Comparison of ENCODE assay signal across 8 cellular contexts in the genomic region with DNA sequence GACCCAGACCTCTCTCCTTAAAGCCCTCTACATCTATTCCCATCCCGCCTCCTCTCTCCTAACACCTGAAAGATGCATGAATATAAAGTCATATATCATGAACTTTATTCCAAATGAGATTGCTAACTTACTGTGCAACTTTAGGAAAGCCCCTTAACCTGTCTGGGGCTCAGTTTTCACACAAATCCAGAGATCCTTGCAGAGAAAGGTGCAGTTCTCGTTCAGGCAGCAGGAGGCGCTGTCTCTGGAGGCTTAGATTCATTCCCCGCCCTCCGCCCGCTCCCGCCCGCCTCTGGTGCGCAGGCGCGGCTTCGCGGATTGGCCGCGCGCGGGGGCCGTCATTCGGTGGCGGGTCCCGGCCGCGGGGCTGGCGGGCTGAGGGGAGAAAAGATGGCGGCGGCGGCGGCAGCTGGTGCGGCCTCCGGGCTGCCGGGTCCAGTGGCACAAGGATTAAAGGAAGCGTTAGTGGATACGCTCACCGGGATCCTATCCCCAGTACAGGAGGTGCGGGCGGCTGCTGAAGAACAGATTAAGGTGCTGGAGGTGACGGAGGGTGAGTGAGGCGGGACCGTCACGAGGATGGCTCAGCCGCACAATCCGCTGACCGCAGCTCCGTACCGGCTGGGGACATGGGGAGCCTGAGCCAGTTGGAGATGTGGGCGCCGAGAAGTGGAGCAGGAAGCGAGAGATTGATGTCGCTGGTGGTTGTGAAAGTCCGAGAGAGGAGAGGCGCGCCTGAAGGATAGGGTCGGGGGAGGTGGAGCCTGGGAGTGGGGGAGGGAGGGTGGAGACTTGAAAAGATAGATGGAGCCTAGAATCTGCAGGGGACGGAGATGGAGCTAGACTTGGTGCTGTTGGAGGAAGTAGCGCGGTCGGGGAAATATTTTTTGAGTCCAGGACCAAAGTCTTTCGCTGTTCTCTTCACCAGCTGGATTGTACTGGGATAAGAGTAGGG. TPM values are rescaled to one million over a fixed set of nuclear protein-coding genes. Genes with fewer than 3 reads are reported as not detected.
A peak's percentile ranks its signal among the peaks of the same experiment; 100 is the strongest.
DNase-seq lines count a peak whose midpoint lies in the region; ATAC-seq and TF ChIP-seq lines count a peak whose summit lies in the region.

A gene (plus strand): TSS at position 338 of the 955 bp plus-strand sequence. CDS start 53 bp downstream, at position 391.

- H3K4me1 ChIP-seq in left lung = peaks cover 22 to 39% of the 10 kb centered on the region in 2 donors

- peak within 1 kb of the TSS; percentile 97 to 98 for H3K4me3 Mint-ChIP-seq in CD14-positive monocyte
- H3K4me3 Mint-ChIP-seq in dendritic cell treated with granulocyte-macrophage colony-stimulating factor and Interleukin-4, amounts not matched to agents 40 ng/mL and 50 ng/mL, for 4 days = peak within 1 kb of the TSS; percentile 98

- H3K27me3 Mint-ChIP-seq in CD14-positive monocyte (ENCODE audit: low read depth in 3 of 3) = no peaks in the 10 kb centered on the region
- H3K27me3 Mint-ChIP-seq in dendritic cell treated with granulocyte-macrophage colony-stimulating factor and Interleukin-4, amounts not matched to agents 40 ng/mL and 50 ng/mL, for 4 days = no peaks in the 10 kb centered on the region

- H3K36me3 ChIP-seq in left lung = no peaks in the 10 kb centered on the region

- TF ChIP-seq CTCF in CD14-positive monocyte (IDR thresholded peaks at IDR 0.05) = peak; percentile 95
- TF ChIP-seq CTCF in left lung (IDR thresholded peaks at IDR 0.05) = peak; percentile 90 to 93

- H3K27ac ChIP-seq in left lung = peak within 1 kb of the TSS; percentile 86 to 92

- no peaks in the 10 kb centered on the region for H3K27me3 ChIP-seq in left lung

- DNase-seq in CD14-positive monocyte (ENCODE audit: low spot score) (peak; percentile 89), NCI-H748 treated with DMSO at 0.1 percent for 48 hours (lab: John Stamatoyannopoulos, UW) (peak; percentile 83), left lung (peak; percentile 93 to 97)
- peak; percentile 88 to 92 for DNase-seq in activated CD4-positive, alpha-beta T cell treated with anti-CD3 and anti-CD28 coated beads, Interleukin-2, amount 50 U/mL, for 24 hours (ENCODE audit: low read depth in 1 of 2, low spot score in 1 of 2)
- DNase-seq in stimulated activated CD4-positive, alpha-beta T cell treated with anti-CD3 and anti-CD28 coated beads, Interleukin-2, amount 100 ng/mL, for 4 hours (ENCODE audit: low read depth) = peak; percentile 89

- intact Hi-C loops in CD14-positive monocyte (cut with micrococcal nuclease) (loop anchor here in 1 of 2 donors (5.0 kb wide), 2 partner anchors 53 to 128 kb away; a partner anchor contains a TSS), left lung (cut with DNase I) (no loop called here)
- intact Hi-C loops in dendritic cell treated with granulocyte-macrophage colony-stimulating factor and Interleukin-4, amounts not matched to agents 40 ng/mL and 50 ng/mL, for 4 days (cut with micrococcal nuclease) = no loop called here

- H3K36me3 Mint-ChIP-seq in CD14-positive monocyte = peaks cover 2 to 6% of the 10 kb centered on the region in 2 donors
- H3K36me3 Mint-ChIP-seq in dendritic cell treated with granulocyte-macrophage colony-stimulating factor and Interleukin-4, amounts not matched to agents 40 ng/mL and 50 ng/mL, for 4 days (ENCODE audit: low read depth) = peaks cover 18% of the 10 kb centered on the region

- no peaks in the 10 kb centered on the region for H3K9me3 ChIP-seq in left lung

- peak within 1 kb of the TSS; percentile 96 to 99 (median 98) for H3K27ac Mint-ChIP-seq in CD14-positive monocyte
- H3K27ac Mint-ChIP-seq in dendritic cell treated with granulocyte-macrophage colony-stimulating factor and Interleukin-4, amounts not matched to agents 40 ng/mL and 50 ng/mL, for 4 days = peak within 1 kb of the TSS; percentile 97

- peaks cover 37% of the 10 kb centered on the region for H3K4me1 Mint-ChIP-seq in CD14-positive monocyte
- peaks cover 38% of the 10 kb centered on the region for H3K4me1 Mint-ChIP-seq in dendritic cell treated with granulocyte-macrophage colony-stimulating factor and Interleukin-4, amounts not matched to agents 40 ng/mL and 50 ng/mL, for 4 days (ENCODE audit: low read depth)

- H3K9me3 Mint-ChIP-seq in CD14-positive monocyte = peaks cover 0 to 3% (median 0%) of the 10 kb centered on the region in 7 donors
- no peaks in the 10 kb centered on the region for H3K9me3 Mint-ChIP-seq in dendritic cell treated with granulocyte-macrophage colony-stimulating factor and Interleukin-4, amounts not matched to agents 40 ng/mL and 50 ng/mL, for 4 days

- ATAC-seq in GM19351 (IDR thresholded peaks at IDR 0.05; ENCODE audit: unreplicated experiment) = peak; percentile 86
- peak; percentile 78 for ATAC-seq in HG03520 (IDR thresholded peaks at IDR 0.05; ENCODE audit: unreplicated experiment)
- ATAC-seq in left lung = peak; percentile 98

- peak within 1 kb of the TSS; percentile 65 to 91 for H3K4me3 ChIP-seq in left lung

RNA-seq across cellular contexts. Expression of the gene that starts here (rescaled TPM):
- 10 to 100 TPM; 11.3 to 12.0 TPM for polyA plus RNA-seq in CD14-positive monocyte
- total RNA-seq in left lung = 10 to 100 TPM; 49.3 to 59.2 TPM

Comparison
In these comparisons a context has a peak if more than half of its experiments do, and no peak if none do; other contexts are left out.
1. Peak in every context shown above with its lines: DNase-seq, ATAC-seq, H3K4me3 ChIP-seq and H3K27ac ChIP-seq.